Comparison of ENCODE assay signal across 1 cellular context in genomic region chr10:6083523-6084475, GRCh38.
TF ChIP-seq lines count a peak whose summit lies in the region.

No MANE protein-coding gene starts in this region.

TF ChIP-seq in SK-N-SH, 30 proteins besides CTCF, POLR2A, EP300 and RAD21 (continued from another document):
- no peak for TF ChIP-seq IRF3 (IDR thresholded peaks at IDR 0.05; ENCODE audit: low read depth, low read length)
- TF ChIP-seq FOSL2 (IDR thresholded peaks at IDR 0.05; ENCODE audit: borderline replicate concordance, low read depth), result no peak
- TF ChIP-seq NFIC (IDR thresholded peaks at IDR 0.05; ENCODE audit: borderline replicate concordance), result no peak
- no peak for TF ChIP-seq JUND (IDR thresholded peaks at IDR 0.05)
- TF ChIP-seq NRF1 (IDR thresholded peaks at IDR 0.05; ENCODE audit: low read depth, low read length), result no peak
- no peak for TF ChIP-seq SMC3 (IDR thresholded peaks at IDR 0.05; ENCODE audit: low read depth, low read length)
